Comparison of ENCODE assay signal across 11 cellular contexts in the genomic region with DNA sequence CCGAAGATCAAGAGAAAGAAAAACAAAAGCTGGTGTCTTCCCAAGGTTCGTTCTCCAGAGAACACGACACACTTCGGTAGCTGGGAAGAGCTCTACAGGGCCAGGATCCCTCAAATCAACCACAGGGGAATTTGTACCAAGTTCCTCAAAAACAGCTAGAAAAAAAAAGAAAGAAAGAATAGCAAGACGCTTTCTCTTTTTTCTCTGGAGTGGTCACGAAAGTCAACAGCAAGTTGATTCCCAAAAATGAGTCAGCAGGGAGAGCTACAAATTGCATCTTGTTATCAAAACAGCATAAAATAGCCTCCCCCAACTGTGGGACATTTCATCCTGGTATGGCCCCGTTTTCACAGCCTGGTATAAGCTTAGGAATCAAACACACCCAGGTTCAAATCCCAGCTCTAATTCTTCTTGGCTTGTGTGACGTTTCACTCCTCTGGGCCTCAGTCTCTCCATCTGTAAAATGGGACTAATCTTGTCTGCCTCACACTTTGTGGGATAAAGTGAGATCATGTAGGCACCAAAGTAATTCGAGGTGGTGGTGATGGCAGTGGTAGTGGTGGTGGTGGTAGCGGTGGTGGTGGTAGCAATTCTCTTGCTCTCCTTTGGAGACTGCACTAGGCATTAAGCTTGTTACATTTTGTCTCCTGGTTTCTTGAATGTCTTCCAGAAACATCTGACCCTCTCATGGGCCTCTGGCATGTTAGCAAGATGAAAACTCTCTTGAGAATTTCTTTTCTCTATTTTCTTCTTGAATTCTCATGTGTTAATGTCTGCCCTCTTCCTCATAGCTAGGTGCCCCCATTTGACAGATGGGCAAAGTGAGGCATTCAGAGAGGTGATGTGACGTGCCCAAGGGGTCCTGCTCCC. TPM values are rescaled to one million over a fixed set of nuclear protein-coding genes. Genes with fewer than 3 reads are reported as not detected.
DNase-seq lines count a peak whose midpoint lies in the region; ATAC-seq and TF ChIP-seq lines count a peak whose summit lies in the region.
"Had no signal": no experiment of that assay in that cellular context is flagged by ENCODE, and none has a peak within 500 bp of the region (broad histone marks: within the 10 kb centered on the region; RNA-seq: fewer than 3 reads in every experiment).

No MANE protein-coding gene starts in this region.

- no peaks in the 10 kb centered on the region for H3K36me3 ChIP-seq in skeletal muscle tissue (ENCODE audit: control insufficient read depth in 3 of 3, insufficient read depth in 3 of 3, low read length in 3 of 3)
- H3K36me3 ChIP-seq: transverse colon had no signal

- peak overlapping the region; percentile 25 for H3K27ac ChIP-seq in skeletal muscle tissue (ENCODE audit: low read depth, low read length)
- H3K27ac ChIP-seq: VCaP had no signal

- peak overlapping the region; percentile 98 for H3K4me3 Mint-ChIP-seq in T-helper 2 cell treated with Interferon-gamma antibody and Interleukin-4, amounts not matched to agents 5 μg/mL and 100 μg/mL, for 36 hours
- peak overlapping the region; percentile 98 for H3K4me3 Mint-ChIP-seq in central memory CD8-positive, alpha-beta T cell

- no peaks in the 10 kb centered on the region for H3K27me3 Mint-ChIP-seq in T-helper 2 cell treated with Interferon-gamma antibody and Interleukin-4, amounts not matched to agents 5 μg/mL and 100 μg/mL, for 36 hours (ENCODE audit: low read depth)
- no peaks in the 10 kb centered on the region for H3K27me3 Mint-ChIP-seq in central memory CD8-positive, alpha-beta T cell

- H3K9ac ChIP-seq in skeletal muscle tissue (ENCODE audit: low read depth in 1 of 3, low read length in 3 of 3), result no peak overlapping the region

- H3K9me3 Mint-ChIP-seq in T-helper 2 cell treated with Interferon-gamma antibody and Interleukin-4, amounts not matched to agents 5 μg/mL and 100 μg/mL, for 36 hours, result peaks cover 2% of the 10 kb centered on the region
- H3K9me3 Mint-ChIP-seq in central memory CD8-positive, alpha-beta T cell, result no peaks in the 10 kb centered on the region

- peak overlapping the region; percentile 98 for H3K27ac Mint-ChIP-seq in T-helper 2 cell treated with Interferon-gamma antibody and Interleukin-4, amounts not matched to agents 5 μg/mL and 100 μg/mL, for 36 hours
- peak overlapping the region; percentile 100 for H3K27ac Mint-ChIP-seq in central memory CD8-positive, alpha-beta T cell (ENCODE audit: low read depth)

- H3K4me3 ChIP-seq in NB4 (ENCODE audit: low read depth, low read length) (no peak overlapping the region), skeletal muscle tissue (ENCODE audit: low read length in 3 of 3) (no peak overlapping the region)
- H3K4me3 ChIP-seq: transverse colon had no signal

- DNase-seq in T-helper 2 cell treated with Interferon-gamma antibody and Interleukin-4, amounts not matched to agents 5 μg/mL and 100 μg/mL, for 36 hours (ENCODE audit: low spot score), result no peak
- DNase-seq in T-helper 2 cell (no peak), NB4 (ENCODE audit: low read depth) (peak; percentile 56), HuH-7.5 (ENCODE audit: low spot score) (no peak), DMS53 treated with DMSO at 0.1 percent for 48 hours (lab: John Stamatoyannopoulos, UW; ENCODE audit: unreplicated experiment) (no peak), omental fat pad (ENCODE audit: low spot score) (no peak)
- no peak for DNase-seq in central memory CD8-positive, alpha-beta T cell (ENCODE audit: low spot score in 2 of 2)
- DNase-seq: cortex of kidney had no signal

- H3K27me3 ChIP-seq in skeletal muscle tissue (ENCODE audit: control insufficient read depth in 3 of 3, insufficient read depth in 3 of 3, low read length in 3 of 3), result peaks cover 0 to 14% (median 11%) of the 10 kb centered on the region in 3 donors

- H3K4me1 ChIP-seq in skeletal muscle tissue (ENCODE audit: control insufficient read depth in 3 of 3, insufficient read depth in 3 of 3, low read length in 3 of 3), result peaks cover 12 to 17% (median 14%) of the 10 kb centered on the region in 3 donors

- H3K9me3 ChIP-seq in skeletal muscle tissue (ENCODE audit: control insufficient read depth in 3 of 3, low read length in 3 of 3), result no peaks in the 10 kb centered on the region
- H3K9me3 ChIP-seq: transverse colon had no signal

- H3K36me3 Mint-ChIP-seq in T-helper 2 cell treated with Interferon-gamma antibody and Interleukin-4, amounts not matched to agents 5 μg/mL and 100 μg/mL, for 36 hours (ENCODE audit: low read depth), result peaks cover 11% of the 10 kb centered on the region
- H3K36me3 Mint-ChIP-seq in central memory CD8-positive, alpha-beta T cell (ENCODE audit: insufficient read depth), result peaks cover 36% of the 10 kb centered on the region

- peaks cover 47% of the 10 kb centered on the region for H3K4me1 Mint-ChIP-seq in T-helper 2 cell treated with Interferon-gamma antibody and Interleukin-4, amounts not matched to agents 5 μg/mL and 100 μg/mL, for 36 hours (ENCODE audit: low read depth)
- H3K4me1 Mint-ChIP-seq in central memory CD8-positive, alpha-beta T cell, result peaks cover 70% of the 10 kb centered on the region

- TF ChIP-seq CTCF in NB4 (IDR thresholded peaks at IDR 0.05; ENCODE audit: low read depth, low read length) (no peak), omental fat pad (IDR thresholded peaks at IDR 0.05) (no peak)

- no peak for ATAC-seq in central memory CD8-positive, alpha-beta T cell (replicated peaks; ENCODE audit: extremely low read depth, poor library complexity, severe bottlenecking)
- no peak for ATAC-seq in omental fat pad (ENCODE audit: low FRiP score)

- TF ChIP-seq POLR2A in NB4 (IDR thresholded peaks at IDR 0.05; ENCODE audit: extremely low read depth, insufficient read length), result no peak

RNA-seq across cellular contexts. Expression of a gene that starts 1.0 kb away (rescaled TPM):
- total RNA-seq in skeletal muscle tissue (0.52 TPM), omental fat pad (1 to 10 TPM in 1 of 4 donors, under 1 TPM in 2, not detected in 1; 0.19 to 1.3 (median 0.25) TPM)
